8 cellular contexts compared by ENCODE assay signal in the genomic region with DNA sequence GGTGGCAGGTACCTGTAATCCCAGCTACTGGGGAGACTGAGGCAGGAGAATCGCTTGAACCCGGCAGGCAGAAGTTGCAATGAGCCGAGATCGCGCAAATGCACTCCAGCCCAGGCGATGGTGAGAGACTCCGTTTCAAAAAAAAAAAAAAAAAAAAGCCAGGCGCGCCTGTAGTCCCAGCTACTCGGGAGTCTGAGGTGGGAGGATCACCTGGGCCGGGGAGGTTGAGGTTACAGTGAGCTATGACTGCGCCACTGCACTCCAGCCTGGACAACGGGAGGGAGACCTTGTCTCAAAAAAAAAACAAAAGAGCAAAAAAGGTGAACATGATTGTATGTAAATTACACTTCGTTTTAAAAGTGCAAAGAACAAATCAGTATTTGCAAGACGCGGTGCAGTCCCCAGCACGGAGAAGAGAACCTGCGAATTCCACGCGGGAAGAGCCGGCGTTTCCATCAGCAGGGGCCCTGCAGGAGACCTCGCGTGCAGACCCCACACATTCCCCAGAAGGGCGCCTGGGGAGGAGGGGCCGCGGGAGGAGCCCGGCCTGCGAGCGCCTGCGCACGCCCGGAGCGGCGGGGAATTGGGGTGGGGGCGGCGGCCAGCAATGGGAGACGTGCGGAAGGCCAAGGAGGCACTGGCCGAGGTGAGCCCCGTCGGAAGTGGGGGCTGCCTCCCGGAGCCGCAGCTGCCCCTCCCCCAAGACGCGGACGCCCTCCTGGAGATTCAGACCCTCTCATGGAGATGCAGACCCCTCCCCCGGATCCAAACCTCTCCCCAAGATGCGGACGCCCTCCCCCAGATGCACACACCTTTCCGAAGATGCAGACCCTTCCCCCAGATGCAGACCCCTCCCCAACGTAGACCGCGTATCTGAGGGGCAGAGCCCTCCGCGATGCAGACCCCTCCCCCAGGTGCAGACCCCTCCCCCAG. TPM values are rescaled to one million over a fixed set of nuclear protein-coding genes. Genes with fewer than 3 reads are reported as not detected.
DNase-seq lines count a peak whose midpoint lies in the region; ATAC-seq, FAIRE-seq and TF ChIP-seq lines count a peak whose summit lies in the region.

No MANE protein-coding gene starts in this region.

- 22% methylated on average over 49 to 56 of the region's 56 CpGs for WGBS in pancreas, 2 donors

- ATAC-seq in activated B cell treated with CpG ODN at 0.5 μM for 24 hours (ENCODE audit: low read depth) (no peak), pancreas (peak in 3 of 4 donors; percentile 6 to 13 (median 12)), HG02588 (IDR thresholded peaks at IDR 0.05; ENCODE audit: unreplicated experiment) (no peak), GM21515 (IDR thresholded peaks at IDR 0.05; ENCODE audit: unreplicated experiment) (no peak)

- TF ChIP-seq CTCF in activated B cell treated with CpG ODN at 0.5 μM for 24 hours (IDR thresholded peaks at IDR 0.05) = no peak
- no peak for TF ChIP-seq CTCF in fibroblast of mammary gland (conservative IDR thresholded peaks at IDR 0.05; ENCODE audit: control insufficient read depth, insufficient read depth, low read depth, low read length)
- no peak for TF ChIP-seq CTCF in pancreas (IDR thresholded peaks at IDR 0.05)

- H3K4me3 ChIP-seq in CD8-positive, alpha-beta memory T cell (ENCODE audit: low read length) = peak overlapping the region; percentile 48
- H3K4me3 ChIP-seq in Jurkat, Clone E6-1 (ENCODE audit: low read length) = peak overlapping the region; percentile 43
- peak overlapping the region; percentile 47 for H3K4me3 ChIP-seq in fibroblast of mammary gland (ENCODE audit: control insufficient read depth, low read depth, low read length)
- H3K4me3 ChIP-seq in pancreas = peak overlapping the region; percentile 5 to 71 (median 42)

- no peaks in the 10 kb centered on the region for H3K36me3 ChIP-seq in CD8-positive, alpha-beta memory T cell (ENCODE audit: insufficient read depth, low read length)
- no peaks in the 10 kb centered on the region for H3K36me3 ChIP-seq in pancreas

- DNase-seq in CD8-positive, alpha-beta memory T cell = peak in 1 of 5 donors; percentile 10
- no peak for DNase-seq in Jurkat, Clone E6-1 (ENCODE audit: low read depth, low spot score)
- DNase-seq in activated B cell treated with CpG ODN at 0.5 μM for 24 hours (peak; percentile 35), fibroblast of mammary gland (ENCODE audit: low read depth) (no peak), pancreas (peak; percentile 45 to 78 (median 66)), OCI-M2 (lab: John Stamatoyannopoulos, UW; ENCODE audit: unreplicated experiment) (no peak)

- peak overlapping the region; percentile 42 to 86 (median 66) for H3K27ac Mint-ChIP-seq in CD8-positive, alpha-beta memory T cell
- H3K27ac Mint-ChIP-seq in activated B cell treated with CpG ODN at 0.5 μM for 24 hours = peak overlapping the region; percentile 62

- no peaks in the 10 kb centered on the region for H3K9me3 ChIP-seq in CD8-positive, alpha-beta memory T cell (ENCODE audit: low read length)
- no peaks in the 10 kb centered on the region for H3K9me3 ChIP-seq in pancreas

- peaks cover 44 to 57% (median 53%) of the 10 kb centered on the region in 3 donors for H3K4me1 Mint-ChIP-seq in CD8-positive, alpha-beta memory T cell
- H3K4me1 Mint-ChIP-seq in activated B cell treated with CpG ODN at 0.5 μM for 24 hours = peaks cover 58% of the 10 kb centered on the region

- no peak overlapping the region for H3K27ac ChIP-seq in CD8-positive, alpha-beta memory T cell (ENCODE audit: low read depth, low read length)
- peak overlapping the region in 3 of 4 donors; percentile 25 to 65 (median 31) for H3K27ac ChIP-seq in pancreas

- peak overlapping the region; percentile 80 to 89 (median 87) for H3K4me3 Mint-ChIP-seq in CD8-positive, alpha-beta memory T cell
- H3K4me3 Mint-ChIP-seq in activated B cell treated with CpG ODN at 0.5 μM for 24 hours = peak overlapping the region; percentile 81

- POLR2A ChIA-PET in CD8-positive, alpha-beta memory T cell (lab: Charles Lee) = interaction anchor here (0.6 to 1.0 kb wide), 3 partner anchors 61 to 1818 kb away, joined by 3 to 5 read pairs (median 4); partner anchors contain the start of gene GET4
- POLR2A ChIA-PET in activated B cell treated with CpG ODN at 0.5 μM for 24 hours (lab: Charles Lee) = interaction anchor here (1.0 to 3.5 kb wide), 2 partner anchors 16 to 21 kb away, joined by 3 to 19 read pairs; partner anchors contain the start of gene SUN1

- peaks cover 38% of the 10 kb centered on the region for H3K4me1 ChIP-seq in CD8-positive, alpha-beta memory T cell (ENCODE audit: insufficient read depth, low read length)
- peaks cover 9 to 26% (median 10%) of the 10 kb centered on the region in 3 donors for H3K4me1 ChIP-seq in pancreas

- no peak for FAIRE-seq in pancreas (lab: Jason Lieb, UNC)

- peaks cover 4 to 14% of the 10 kb centered on the region in 2 donors for H3K27me3 Mint-ChIP-seq in CD8-positive, alpha-beta memory T cell
- no peaks in the 10 kb centered on the region for H3K27me3 Mint-ChIP-seq in activated B cell treated with CpG ODN at 0.5 μM for 24 hours

- CTCF ChIA-PET in CD8-positive, alpha-beta memory T cell (lab: Charles Lee) = no interaction called here
- CTCF ChIA-PET in activated B cell treated with CpG ODN at 0.5 μM for 24 hours (lab: Charles Lee) = no interaction called here

- peaks cover 0 to 10% (median 1%) of the 10 kb centered on the region in 3 donors for H3K36me3 Mint-ChIP-seq in CD8-positive, alpha-beta memory T cell
- peaks cover 5% of the 10 kb centered on the region for H3K36me3 Mint-ChIP-seq in activated B cell treated with CpG ODN at 0.5 μM for 24 hours (ENCODE audit: low read depth)

- no peaks in the 10 kb centered on the region for H3K9me3 Mint-ChIP-seq in CD8-positive, alpha-beta memory T cell
- H3K9me3 Mint-ChIP-seq in activated B cell treated with CpG ODN at 0.5 μM for 24 hours = no peaks in the 10 kb centered on the region

- intact Hi-C loops in activated B cell treated with CpG ODN at 0.5 μM for 24 hours (cut with micrococcal nuclease) = loop anchor here (1.0 to 10.0 kb wide), 7 partner anchors 61 to 668 kb away; partner anchors contain the start of genes COX19 and GET4
- intact Hi-C loops in pancreas (cut with DNase I) = no loop called here

- H3K27me3 ChIP-seq in CD8-positive, alpha-beta memory T cell (ENCODE audit: insufficient read depth, low read length, poor library complexity, severe bottlenecking) = no peaks in the 10 kb centered on the region
- H3K27me3 ChIP-seq in pancreas = no peaks in the 10 kb centered on the region

RNA-seq across cellular contexts. Expression of gene SUN1, which starts 16.7 kb away (rescaled TPM):
- total RNA-seq in CD8-positive, alpha-beta memory T cell = 10 to 100 TPM; 59.8 to 65.8 TPM
- 29.8 TPM for polyA plus RNA-seq in CD8-positive, alpha-beta memory T cell
- polyA plus RNA-seq in Jurkat, Clone E6-1 (2012; ENCODE audit: insufficient read depth, insufficient read length) = 87.2 TPM
- total RNA-seq in activated B cell treated with CpG ODN at 0.5 μM for 24 hours (101 and 119 TPM in 2 replicates), pancreas (10 to 100 TPM; 42.6 to 68.3 (median 52.5) TPM)
- polyA plus RNA-seq in pancreas = 10 to 100 TPM; 67.7 to 93.2 TPM

Comparison
In these comparisons a context has a peak if more than half of its experiments do, and no peak if none do; other contexts are left out.
1. DNase-seq: peak in activated B cell treated with CpG ODN at 0.5 μM for 24 hours (single experiment) and pancreas (6 of 6); none in Jurkat, Clone E6-1 (single experiment), fibroblast of mammary gland (single experiment) and OCI-M2 (single experiment).
2. ATAC-seq: peak in pancreas (3 of 4); none in activated B cell treated with CpG ODN at 0.5 μM for 24 hours (single experiment), HG02588 (single experiment) and GM21515 (single experiment).
3. Peak in every context shown above with its lines, with median percentiles within 50 percentile points of each other: H3K4me3 ChIP-seq.